In the genomic region with DNA sequence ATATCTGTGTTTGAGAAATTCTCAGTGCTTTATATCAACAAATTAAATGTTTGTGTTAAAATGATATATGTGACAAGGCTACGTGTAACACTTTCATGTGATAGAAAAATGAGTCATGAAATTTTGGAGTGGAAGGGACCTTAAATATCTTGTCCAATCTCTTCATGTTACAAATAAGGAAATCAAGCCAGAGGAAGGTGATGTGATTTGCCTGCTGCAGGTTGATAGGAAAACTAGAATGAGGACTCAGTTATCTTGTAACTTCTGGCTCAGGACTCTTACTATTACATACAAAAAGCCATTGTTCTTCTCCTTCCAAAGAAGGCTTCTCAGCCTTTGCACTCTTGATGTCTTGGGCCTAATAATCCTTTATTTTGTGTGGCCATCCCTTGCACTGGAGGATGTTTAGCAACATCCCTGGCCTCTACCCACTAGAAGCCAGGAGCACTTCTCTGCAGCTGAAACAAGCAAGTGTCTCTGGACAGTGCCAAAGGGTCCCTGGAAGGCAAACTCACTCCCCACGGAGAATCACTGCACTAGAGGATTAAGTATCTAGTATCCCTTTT, we compare ENCODE assay signal across 1 cellular context.
TF ChIP-seq lines count a peak whose summit lies in the region.

No MANE protein-coding gene starts in this region.

TF ChIP-seq in WTC11, 78 proteins besides CTCF, POLR2A, EP300 and RAD21 (continued from another document):
- TF ChIP-seq, protein P1, sequence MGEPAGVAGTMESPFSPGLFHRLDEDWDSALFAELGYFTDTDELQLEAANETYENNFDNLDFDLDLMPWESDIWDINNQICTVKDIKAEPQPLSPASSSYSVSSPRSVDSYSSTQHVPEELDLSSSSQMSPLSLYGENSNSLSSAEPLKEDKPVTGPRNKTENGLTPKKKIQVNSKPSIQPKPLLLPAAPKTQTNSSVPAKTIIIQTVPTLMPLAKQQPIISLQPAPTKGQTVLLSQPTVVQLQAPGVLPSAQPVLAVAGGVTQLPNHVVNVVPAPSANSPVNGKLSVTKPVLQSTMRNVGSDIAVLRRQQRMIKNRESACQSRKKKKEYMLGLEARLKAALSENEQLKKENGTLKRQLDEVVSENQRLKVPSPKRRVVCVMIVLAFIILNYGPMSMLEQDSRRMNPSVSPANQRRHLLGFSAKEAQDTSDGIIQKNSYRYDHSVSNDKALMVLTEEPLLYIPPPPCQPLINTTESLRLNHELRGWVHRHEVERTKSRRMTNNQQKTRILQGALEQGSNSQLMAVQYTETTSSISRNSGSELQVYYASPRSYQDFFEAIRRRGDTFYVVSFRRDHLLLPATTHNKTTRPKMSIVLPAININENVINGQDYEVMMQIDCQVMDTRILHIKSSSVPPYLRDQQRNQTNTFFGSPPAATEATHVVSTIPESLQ (CRISPR knock-in tag; IDR thresholded peaks at IDR 0.05): no peak
- no peak for TF ChIP-seq ZNF671 (CRISPR knock-in tag; IDR thresholded peaks at IDR 0.05)
- TF ChIP-seq, protein P2, sequence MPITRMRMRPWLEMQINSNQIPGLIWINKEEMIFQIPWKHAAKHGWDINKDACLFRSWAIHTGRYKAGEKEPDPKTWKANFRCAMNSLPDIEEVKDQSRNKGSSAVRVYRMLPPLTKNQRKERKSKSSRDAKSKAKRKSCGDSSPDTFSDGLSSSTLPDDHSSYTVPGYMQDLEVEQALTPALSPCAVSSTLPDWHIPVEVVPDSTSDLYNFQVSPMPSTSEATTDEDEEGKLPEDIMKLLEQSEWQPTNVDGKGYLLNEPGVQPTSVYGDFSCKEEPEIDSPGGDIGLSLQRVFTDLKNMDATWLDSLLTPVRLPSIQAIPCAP (CRISPR knock-in tag; IDR thresholded peaks at IDR 0.05): no peak
- TF ChIP-seq FOXJ3 (CRISPR knock-in tag; IDR thresholded peaks at IDR 0.05; ENCODE audit: borderline replicate concordance): no peak
- TF ChIP-seq NFE2L1 (CRISPR knock-in tag; IDR thresholded peaks at IDR 0.05): no peak
- no peak for TF ChIP-seq TEAD4 (CRISPR knock-in tag; IDR thresholded peaks at IDR 0.05)
- no peak for TF ChIP-seq FOXK1 (CRISPR knock-in tag; IDR thresholded peaks at IDR 0.05)
- no peak for TF ChIP-seq ZBTB21 (CRISPR knock-in tag; IDR thresholded peaks at IDR 0.05; ENCODE audit: borderline replicate concordance)
- no peak for TF ChIP-seq FOXP1 (CRISPR knock-in tag; IDR thresholded peaks at IDR 0.05; ENCODE audit: borderline replicate concordance)
TF ChIP-seq in WTC11: peak in this region for 0.
